1 cellular context compared by ENCODE assay signal in genomic region chr4:113145519-113146291, GRCh38.
TF ChIP-seq lines count a peak whose summit lies in the region.

No MANE protein-coding gene starts in this region.

TF ChIP-seq in HepG2, 621 proteins besides CTCF, POLR2A, EP300 and RAD21 (continued from another document and continues in another):
- TF ChIP-seq, protein P1, sequence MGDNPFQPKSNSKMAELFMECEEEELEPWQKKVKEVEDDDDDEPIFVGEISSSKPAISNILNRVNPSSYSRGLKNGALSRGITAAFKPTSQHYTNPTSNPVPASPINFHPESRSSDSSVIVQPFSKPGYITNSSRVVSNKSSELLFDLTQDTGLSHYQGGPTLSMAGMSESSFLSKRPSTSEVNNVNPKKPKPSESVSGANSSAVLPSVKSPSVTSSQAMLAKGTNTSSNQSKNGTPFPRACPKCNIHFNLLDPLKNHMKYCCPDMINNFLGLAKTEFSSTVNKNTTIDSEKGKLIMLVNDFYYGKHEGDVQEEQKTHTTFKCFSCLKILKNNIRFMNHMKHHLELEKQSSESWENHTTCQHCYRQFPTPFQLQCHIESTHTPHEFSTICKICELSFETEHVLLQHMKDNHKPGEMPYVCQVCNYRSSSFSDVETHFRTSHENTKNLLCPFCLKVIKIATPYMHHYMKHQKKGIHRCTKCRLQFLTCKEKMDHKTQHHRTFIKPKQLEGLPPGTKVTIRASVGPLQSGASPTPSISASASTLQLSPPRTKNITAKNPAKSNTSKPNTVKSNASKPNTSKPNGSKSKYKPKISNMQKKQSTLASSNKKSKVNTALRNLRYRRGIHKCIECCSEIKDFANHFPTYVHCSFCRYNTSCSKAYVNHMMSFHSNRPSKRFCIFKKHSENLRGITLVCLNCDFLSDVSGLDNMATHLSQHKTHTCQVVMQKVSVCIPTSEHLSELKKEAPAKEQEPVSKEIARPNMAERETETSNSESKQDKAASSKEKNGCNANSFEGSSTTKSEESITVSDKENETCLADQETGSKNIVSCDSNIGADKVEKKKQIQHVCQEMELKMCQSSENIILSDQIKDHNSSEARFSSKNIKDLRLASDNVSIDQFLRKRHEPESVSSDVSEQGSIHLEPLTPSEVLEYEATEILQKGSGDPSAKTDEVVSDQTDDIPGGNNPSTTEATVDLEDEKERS (CRISPR knock-in tag; IDR thresholded peaks at IDR 0.05), result no peak
- TF ChIP-seq SAFB2 (CRISPR knock-in tag; IDR thresholded peaks at IDR 0.05; ENCODE audit: borderline replicate concordance, low read depth), result no peak
- no peak for TF ChIP-seq PHB2 (IDR thresholded peaks at IDR 0.05; ENCODE audit: partially characterized antibody)
- TF ChIP-seq ZMYM4 (CRISPR knock-in tag; IDR thresholded peaks at IDR 0.05), result peak; percentile 86
- peak; percentile 48; the same call in 1 of the 2 replicates for TF ChIP-seq HNRNPL (IDR thresholded peaks at IDR 0.05; ENCODE audit: low read depth, low read length)
- TF ChIP-seq TOE1 (CRISPR knock-in tag; IDR thresholded peaks at IDR 0.05), result no peak
- peak; percentile 86; the same call in 1 of the 2 replicates for TF ChIP-seq ZNF678 (CRISPR knock-in tag; IDR thresholded peaks at IDR 0.05)
- TF ChIP-seq SP140L (CRISPR knock-in tag; IDR thresholded peaks at IDR 0.05; ENCODE audit: borderline replicate concordance), result no peak
- no peak for TF ChIP-seq ZBTB49 (CRISPR knock-in tag; IDR thresholded peaks at IDR 0.05; ENCODE audit: borderline replicate concordance)
- no peak for TF ChIP-seq MEIS1 (CRISPR knock-in tag; IDR thresholded peaks at IDR 0.05; ENCODE audit: borderline replicate concordance)
- TF ChIP-seq, protein P2, sequence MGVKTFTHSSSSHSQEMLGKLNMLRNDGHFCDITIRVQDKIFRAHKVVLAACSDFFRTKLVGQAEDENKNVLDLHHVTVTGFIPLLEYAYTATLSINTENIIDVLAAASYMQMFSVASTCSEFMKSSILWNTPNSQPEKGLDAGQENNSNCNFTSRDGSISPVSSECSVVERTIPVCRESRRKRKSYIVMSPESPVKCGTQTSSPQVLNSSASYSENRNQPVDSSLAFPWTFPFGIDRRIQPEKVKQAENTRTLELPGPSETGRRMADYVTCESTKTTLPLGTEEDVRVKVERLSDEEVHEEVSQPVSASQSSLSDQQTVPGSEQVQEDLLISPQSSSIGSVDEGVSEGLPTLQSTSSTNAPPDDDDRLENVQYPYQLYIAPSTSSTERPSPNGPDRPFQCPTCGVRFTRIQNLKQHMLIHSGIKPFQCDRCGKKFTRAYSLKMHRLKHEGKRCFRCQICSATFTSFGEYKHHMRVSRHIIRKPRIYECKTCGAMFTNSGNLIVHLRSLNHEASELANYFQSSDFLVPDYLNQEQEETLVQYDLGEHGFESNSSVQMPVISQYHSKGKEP (CRISPR knock-in tag; IDR thresholded peaks at IDR 0.05), result no peak
- TF ChIP-seq ASH2L (IDR thresholded peaks at IDR 0.05; ENCODE audit: insufficient read length, low read depth, low read length), result peak; percentile 29
- no peak for TF ChIP-seq ATAD3A (CRISPR knock-in tag; IDR thresholded peaks at IDR 0.05)
- no peak for TF ChIP-seq ZNF558 (CRISPR knock-in tag; IDR thresholded peaks at IDR 0.05; ENCODE audit: borderline replicate concordance)
- peak; percentile 51; the same call in 1 of the 2 replicates for TF ChIP-seq MIER3 (CRISPR knock-in tag; IDR thresholded peaks at IDR 0.05; ENCODE audit: borderline replicate concordance)
- TF ChIP-seq HDAC1 (CRISPR knock-in tag; IDR thresholded peaks at IDR 0.05), result peak; percentile 27; the same call in 1 of the 2 replicates
- TF ChIP-seq HIC2 (CRISPR knock-in tag; IDR thresholded peaks at IDR 0.05; ENCODE audit: low read depth), result peak; percentile 55; the same call in 1 of the 2 replicates
- TF ChIP-seq TARDBP (CRISPR knock-in tag; IDR thresholded peaks at IDR 0.05), result peak; percentile 39; the same call in 1 of the 2 replicates
- peak; percentile 71 for TF ChIP-seq POGZ (CRISPR knock-in tag; IDR thresholded peaks at IDR 0.05)
- TF ChIP-seq, protein P3, sequence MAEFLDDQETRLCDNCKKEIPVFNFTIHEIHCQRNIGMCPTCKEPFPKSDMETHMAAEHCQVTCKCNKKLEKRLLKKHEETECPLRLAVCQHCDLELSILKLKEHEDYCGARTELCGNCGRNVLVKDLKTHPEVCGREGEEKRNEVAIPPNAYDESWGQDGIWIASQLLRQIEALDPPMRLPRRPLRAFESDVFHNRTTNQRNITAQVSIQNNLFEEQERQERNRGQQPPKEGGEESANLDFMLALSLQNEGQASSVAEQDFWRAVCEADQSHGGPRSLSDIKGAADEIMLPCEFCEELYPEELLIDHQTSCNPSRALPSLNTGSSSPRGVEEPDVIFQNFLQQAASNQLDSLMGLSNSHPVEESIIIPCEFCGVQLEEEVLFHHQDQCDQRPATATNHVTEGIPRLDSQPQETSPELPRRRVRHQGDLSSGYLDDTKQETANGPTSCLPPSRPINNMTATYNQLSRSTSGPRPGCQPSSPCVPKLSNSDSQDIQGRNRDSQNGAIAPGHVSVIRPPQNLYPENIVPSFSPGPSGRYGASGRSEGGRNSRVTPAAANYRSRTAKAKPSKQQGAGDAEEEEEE (CRISPR knock-in tag; IDR thresholded peaks at IDR 0.05; ENCODE audit: borderline replicate concordance), result no peak
- no peak for TF ChIP-seq SRSF1 (optimal IDR thresholded peaks at IDR 0.05; ENCODE audit: low read depth, low read length)
- peak; percentile 93 for TF ChIP-seq ZNF878 (CRISPR knock-in tag; IDR thresholded peaks at IDR 0.05)
- 0 out of 2 replicates have a peak, but pooled peaks have one; percentile 53 for TF ChIP-seq FOXC1 (CRISPR knock-in tag; IDR thresholded peaks at IDR 0.05; ENCODE audit: borderline replicate concordance)
- no peak for TF ChIP-seq MAFK (conservative IDR thresholded peaks at IDR 0.05 in 1 of 2, IDR thresholded peaks at IDR 0.05 in 1 of 2; ENCODE audit: low read length in 2 of 2)
- no peak for TF ChIP-seq ZFP62 (CRISPR knock-in tag; IDR thresholded peaks at IDR 0.05)
- TF ChIP-seq, protein P4, sequence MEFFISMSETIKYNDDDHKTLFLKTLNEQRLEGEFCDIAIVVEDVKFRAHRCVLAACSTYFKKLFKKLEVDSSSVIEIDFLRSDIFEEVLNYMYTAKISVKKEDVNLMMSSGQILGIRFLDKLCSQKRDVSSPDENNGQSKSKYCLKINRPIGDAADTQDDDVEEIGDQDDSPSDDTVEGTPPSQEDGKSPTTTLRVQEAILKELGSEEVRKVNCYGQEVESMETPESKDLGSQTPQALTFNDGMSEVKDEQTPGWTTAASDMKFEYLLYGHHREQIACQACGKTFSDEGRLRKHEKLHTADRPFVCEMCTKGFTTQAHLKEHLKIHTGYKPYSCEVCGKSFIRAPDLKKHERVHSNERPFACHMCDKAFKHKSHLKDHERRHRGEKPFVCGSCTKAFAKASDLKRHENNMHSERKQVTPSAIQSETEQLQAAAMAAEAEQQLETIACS (CRISPR knock-in tag; IDR thresholded peaks at IDR 0.05), result no peak
- TF ChIP-seq POLR2AphosphoS2 (IDR thresholded peaks at IDR 0.05; ENCODE audit: low read depth, low read length), result no peak
- no peak for TF ChIP-seq ZBTB43 (CRISPR knock-in tag; conservative IDR thresholded peaks at IDR 0.05)
- peak; percentile 9; the same call in 1 of the 2 replicates for TF ChIP-seq CREB1 (IDR thresholded peaks at IDR 0.05)
- TF ChIP-seq CREB1 (CRISPR knock-in tag; IDR thresholded peaks at IDR 0.05), result no peak; the same call in 1 of the 2 replicates
- TF ChIP-seq, protein P5, sequence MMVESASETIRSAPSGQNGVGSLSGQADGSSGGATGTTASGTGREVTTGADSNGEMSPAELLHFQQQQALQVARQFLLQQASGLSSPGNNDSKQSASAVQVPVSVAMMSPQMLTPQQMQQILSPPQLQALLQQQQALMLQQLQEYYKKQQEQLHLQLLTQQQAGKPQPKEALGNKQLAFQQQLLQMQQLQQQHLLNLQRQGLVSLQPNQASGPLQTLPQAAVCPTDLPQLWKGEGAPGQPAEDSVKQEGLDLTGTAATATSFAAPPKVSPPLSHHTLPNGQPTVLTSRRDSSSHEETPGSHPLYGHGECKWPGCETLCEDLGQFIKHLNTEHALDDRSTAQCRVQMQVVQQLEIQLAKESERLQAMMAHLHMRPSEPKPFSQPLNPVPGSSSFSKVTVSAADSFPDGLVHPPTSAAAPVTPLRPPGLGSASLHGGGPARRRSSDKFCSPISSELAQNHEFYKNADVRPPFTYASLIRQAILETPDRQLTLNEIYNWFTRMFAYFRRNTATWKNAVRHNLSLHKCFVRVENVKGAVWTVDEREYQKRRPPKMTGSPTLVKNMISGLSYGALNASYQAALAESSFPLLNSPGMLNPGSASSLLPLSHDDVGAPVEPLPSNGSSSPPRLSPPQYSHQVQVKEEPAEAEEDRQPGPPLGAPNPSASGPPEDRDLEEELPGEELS (CRISPR knock-in tag; IDR thresholded peaks at IDR 0.05), result peak; percentile 63; the same call in 1 of the 2 replicates
- peak; percentile 70 for TF ChIP-seq PHF20 (CRISPR knock-in tag; IDR thresholded peaks at IDR 0.05)
- peak; percentile 80 for TF ChIP-seq TBX2 (CRISPR knock-in tag; IDR thresholded peaks at IDR 0.05; ENCODE audit: borderline replicate concordance)
- TF ChIP-seq ZNF788 (CRISPR knock-in tag; IDR thresholded peaks at IDR 0.05; ENCODE audit: borderline replicate concordance), result peak; percentile 55; the same call in 1 of the 2 replicates
- no peak for TF ChIP-seq ZMYM2 (CRISPR knock-in tag; IDR thresholded peaks at IDR 0.05)
- TF ChIP-seq GATAD2A (CRISPR knock-in tag; IDR thresholded peaks at IDR 0.05), result peak; percentile 89
- TF ChIP-seq DR1 (CRISPR knock-in tag; IDR thresholded peaks at IDR 0.05), result no peak
- TF ChIP-seq ETV5 (CRISPR knock-in tag; IDR thresholded peaks at IDR 0.05; ENCODE audit: borderline replicate concordance), result peak; percentile 63; the same call in 1 of the 2 replicates
- TF ChIP-seq IRF2 (CRISPR knock-in tag; IDR thresholded peaks at IDR 0.05), result peak; percentile 89; the same call in 1 of the 2 replicates
- TF ChIP-seq FOXM1 (CRISPR knock-in tag; IDR thresholded peaks at IDR 0.05), result no peak
- TF ChIP-seq TFE3 (CRISPR knock-in tag; IDR thresholded peaks at IDR 0.05), result peak; percentile 95
